Comparison of ENCODE assay signal across 18 cellular contexts in genomic region chr19:3344608-3345598, GRCh38. TPM values are rescaled to one million over a fixed set of nuclear protein-coding genes. Genes with fewer than 3 reads are reported as not detected.
A peak's percentile ranks its signal among the peaks of the same experiment; 100 is the strongest.
DNase-seq lines count a peak whose midpoint lies in the region; ATAC-seq and TF ChIP-seq lines count a peak whose summit lies in the region.
"Had no signal": no experiment of that assay in that cellular context is flagged by ENCODE, and none has a peak within 500 bp of the region (broad histone marks: within the 10 kb centered on the region; RNA-seq: fewer than 3 reads in every experiment).

No MANE protein-coding gene starts in this region.

- DNase-seq in adipocyte (ENCODE audit: low read depth) (no peak), esophagus squamous epithelium (lab: John Stamatoyannopoulos, UW) (no peak), omental fat pad (ENCODE audit: low spot score) (no peak)
- no peak for DNase-seq in naive thymus-derived CD8-positive, alpha-beta T cell
- DNase-seq in CD4-positive, alpha-beta T cell: no peak
- no peak for DNase-seq in activated naive CD8-positive, alpha-beta T cell treated with anti-CD3 and anti-CD28 coated beads for 36 hours
- DNase-seq: activated effector memory CD4-positive, alpha-beta T cell treated with Interleukin-2 at 50 U/mL for 16 hours; islet precursor cell; NCI-H2081 treated with DMSO at 0.1 percent for 48 hours; NCI-H510A; nephron progenitor cell had no signal

- H3K27me3 ChIP-seq in adipocyte (replicated peaks; ENCODE audit: control insufficient read depth, insufficient read depth, low read length) (no peaks in the 10 kb centered on the region), esophagus squamous epithelium (no peaks in the 10 kb centered on the region), stomach smooth muscle (ENCODE audit: control insufficient read depth in 1 of 2, insufficient read depth in 2 of 2, low read length in 2 of 2) (no peaks in the 10 kb centered on the region)
- no peaks in the 10 kb centered on the region for H3K27me3 ChIP-seq in CD4-positive, alpha-beta T cell (ENCODE audit: control insufficient read depth, insufficient read depth, low read length)
- H3K27me3 ChIP-seq: spleen, testis had no signal

- no peaks in the 10 kb centered on the region for H3K9me3 Mint-ChIP-seq in naive thymus-derived CD8-positive, alpha-beta T cell
- H3K9me3 Mint-ChIP-seq in CD4-positive, alpha-beta T cell: no peaks in the 10 kb centered on the region
- H3K9me3 Mint-ChIP-seq in activated naive CD8-positive, alpha-beta T cell treated with anti-CD3 and anti-CD28 coated beads for 36 hours: no peaks in the 10 kb centered on the region
- H3K9me3 Mint-ChIP-seq: CD8-positive, alpha-beta T cell; endodermal cell; nephron progenitor cell had no signal

- no peak for TF ChIP-seq POLR2A in esophagus squamous epithelium (IDR thresholded peaks at IDR 0.05)

- H3K27ac Mint-ChIP-seq in naive thymus-derived CD8-positive, alpha-beta T cell: peak overlapping the region in 1 of 10 donors; percentile 29
- H3K27ac Mint-ChIP-seq in CD4-positive, alpha-beta T cell: no peak overlapping the region
- no peak overlapping the region for H3K27ac Mint-ChIP-seq in activated naive CD8-positive, alpha-beta T cell treated with anti-CD3 and anti-CD28 coated beads for 36 hours
- H3K27ac Mint-ChIP-seq: CD8-positive, alpha-beta T cell; endodermal cell; nephron progenitor cell had no signal

- peaks cover 0 to 21% (median 3%) of the 10 kb centered on the region in 4 donors for H3K4me1 Mint-ChIP-seq in naive thymus-derived CD8-positive, alpha-beta T cell
- no peaks in the 10 kb centered on the region for H3K4me1 Mint-ChIP-seq in CD4-positive, alpha-beta T cell (ENCODE audit: low read depth)
- no peaks in the 10 kb centered on the region for H3K4me1 Mint-ChIP-seq in activated naive CD8-positive, alpha-beta T cell treated with anti-CD3 and anti-CD28 coated beads for 36 hours
- H3K4me1 Mint-ChIP-seq: endodermal cell, nephron progenitor cell had no signal

- CTCF ChIA-PET in HEK293 (lab: Yijun Ruan, JAX): no interaction called here
- CTCF ChIA-PET in CD4-positive, alpha-beta T cell (lab: Charles Lee): no interaction called here

- POLR2A ChIA-PET in HEK293 (lab: Yijun Ruan, JAX): interaction anchor here (0.5 kb wide), 1 partner anchor 21 kb away, joined by 4 read pairs; no protein-coding TSS in a partner anchor
- POLR2A ChIA-PET in naive thymus-derived CD8-positive, alpha-beta T cell (lab: Charles Lee): no interaction called here
- POLR2A ChIA-PET in CD4-positive, alpha-beta T cell (lab: Charles Lee): no interaction called here

- TF ChIP-seq CTCF in HEK293 (tag by site-specific recombination; IDR thresholded peaks at IDR 0.05) (no peak), esophagus squamous epithelium (IDR thresholded peaks at IDR 0.05) (no peak), omental fat pad (IDR thresholded peaks at IDR 0.05) (no peak)
- TF ChIP-seq CTCF in CD4-positive, alpha-beta T cell (IDR thresholded peaks at IDR 0.05): no peak

- intact Hi-C loops in esophagus squamous epithelium (cut with DNase I): no loop called here
- intact Hi-C loops in CD4-positive, alpha-beta T cell (cut with DNase I, micrococcal nuclease): no loop called here

- H3K4me3 ChIP-seq in HEK293 (ENCODE audit: low read depth, low read length) (no peak overlapping the region), adipocyte (ENCODE audit: low read length) (no peak overlapping the region), esophagus squamous epithelium (no peak overlapping the region), stomach smooth muscle (ENCODE audit: low read length in 2 of 2) (peak overlapping the region in 1 of 2 donors; percentile 22)
- H3K4me3 ChIP-seq: GM12878 had no signal

- H3K36me3 ChIP-seq in HEK293 (ENCODE audit: control insufficient read depth in 2 of 2, insufficient read depth in 1 of 2, low read length in 2 of 2): no peaks in the 10 kb centered on the region
- H3K36me3 ChIP-seq in adipocyte (ENCODE audit: control insufficient read depth, insufficient read depth, low read length, severe bottlenecking): no peaks in the 10 kb centered on the region
- no peaks in the 10 kb centered on the region for H3K36me3 ChIP-seq in esophagus squamous epithelium
- no peaks in the 10 kb centered on the region for H3K36me3 ChIP-seq in stomach smooth muscle (ENCODE audit: control insufficient read depth in 2 of 2, insufficient read depth in 2 of 2, low read length in 2 of 2)
- H3K36me3 ChIP-seq: spleen had no signal

- H3K9ac ChIP-seq in adipocyte (ENCODE audit: low read length) (peak overlapping the region; percentile 3), stomach smooth muscle (ENCODE audit: low read length in 2 of 2) (no peak overlapping the region)

- no peaks in the 10 kb centered on the region for H3K4me1 ChIP-seq in HEK293 (ENCODE audit: control insufficient read depth, insufficient read depth, low read length)
- peaks cover 28% of the 10 kb centered on the region for H3K4me1 ChIP-seq in adipocyte (ENCODE audit: control insufficient read depth, insufficient read depth, low read length)
- H3K4me1 ChIP-seq in esophagus squamous epithelium: peaks cover 31 to 72% (median 36%) of the 10 kb centered on the region in 3 donors
- H3K4me1 ChIP-seq in stomach smooth muscle (ENCODE audit: control insufficient read depth, insufficient read depth, low read length): peaks cover 35% of the 10 kb centered on the region

- no peaks in the 10 kb centered on the region for H3K27me3 Mint-ChIP-seq in naive thymus-derived CD8-positive, alpha-beta T cell
- H3K27me3 Mint-ChIP-seq in CD4-positive, alpha-beta T cell: no peaks in the 10 kb centered on the region
- H3K27me3 Mint-ChIP-seq in activated naive CD8-positive, alpha-beta T cell treated with anti-CD3 and anti-CD28 coated beads for 36 hours: no peaks in the 10 kb centered on the region

- no peak overlapping the region for H3K4me3 Mint-ChIP-seq in naive thymus-derived CD8-positive, alpha-beta T cell
- H3K4me3 Mint-ChIP-seq in CD4-positive, alpha-beta T cell: no peak overlapping the region
- no peak overlapping the region for H3K4me3 Mint-ChIP-seq in activated naive CD8-positive, alpha-beta T cell treated with anti-CD3 and anti-CD28 coated beads for 36 hours
- H3K4me3 Mint-ChIP-seq: endodermal cell, nephron progenitor cell had no signal

- no peaks in the 10 kb centered on the region for H3K36me3 Mint-ChIP-seq in naive thymus-derived CD8-positive, alpha-beta T cell
- H3K36me3 Mint-ChIP-seq in CD4-positive, alpha-beta T cell (ENCODE audit: low read depth): no peaks in the 10 kb centered on the region
- no peaks in the 10 kb centered on the region for H3K36me3 Mint-ChIP-seq in activated naive CD8-positive, alpha-beta T cell treated with anti-CD3 and anti-CD28 coated beads for 36 hours
- H3K36me3 Mint-ChIP-seq: CD8-positive, alpha-beta T cell had no signal

- no peak for ATAC-seq in omental fat pad (ENCODE audit: low FRiP score)
- no peak for ATAC-seq in naive thymus-derived CD8-positive, alpha-beta T cell
- no peak for ATAC-seq in CD4-positive, alpha-beta T cell (ENCODE audit: poor library complexity)

- WGBS in esophagus squamous epithelium, 2 donors: 49 to 67% methylated on average over 15 to 23 of the region's 25 CpGs

- H3K9me3 ChIP-seq in HEK293 (ENCODE audit: control insufficient read depth, insufficient read depth, low read depth, low read length) (no peaks in the 10 kb centered on the region), adipocyte (ENCODE audit: control insufficient read depth, low read length) (no peaks in the 10 kb centered on the region), esophagus squamous epithelium (no peaks in the 10 kb centered on the region), stomach smooth muscle (ENCODE audit: control insufficient read depth in 2 of 2, low read length in 2 of 2) (no peaks in the 10 kb centered on the region)
- H3K9me3 ChIP-seq in CD4-positive, alpha-beta T cell (ENCODE audit: control insufficient read depth, low read length): no peaks in the 10 kb centered on the region
- H3K9me3 ChIP-seq: spleen, testis had no signal

- H3K27ac ChIP-seq in HEK293 (ENCODE audit: extremely low read depth, low read depth, low read length) (no peak overlapping the region), esophagus squamous epithelium (peak overlapping the region; percentile 70 to 93 (median 88)), stomach smooth muscle (ENCODE audit: low read length) (peak overlapping the region; percentile 73)
- no peak overlapping the region for H3K27ac ChIP-seq in CD4-positive, alpha-beta T cell (ENCODE audit: low read depth, low read length)

TF ChIP-seq in HEK293, 187 proteins besides CTCF, POLR2A, EP300 and RAD21 (continues in another document):
- peak; percentile 52; the same call in 1 of the 2 replicates for TF ChIP-seq ZNF121 (tag by site-specific recombination; IDR thresholded peaks at IDR 0.05)
- no peak for TF ChIP-seq ZFP3 (tag by site-specific recombination; IDR thresholded peaks at IDR 0.05; ENCODE audit: low read depth)
- TF ChIP-seq ZNF610 (tag by site-specific recombination; IDR thresholded peaks at IDR 0.05; ENCODE audit: borderline replicate concordance): no peak
- TF ChIP-seq ZNF433 (tag by site-specific recombination; IDR thresholded peaks at IDR 0.05; ENCODE audit: low read depth): no peak
- no peak for TF ChIP-seq YY1 (tag by site-specific recombination; IDR thresholded peaks at IDR 0.05)
- no peak for TF ChIP-seq TRIM28 (IDR thresholded peaks at IDR 0.05; ENCODE audit: borderline replicate concordance, low read length)
- no peak for TF ChIP-seq ZNF654 (tag by site-specific recombination; IDR thresholded peaks at IDR 0.05; ENCODE audit: low read depth)
- no peak for TF ChIP-seq ZBTB1 (tag by site-specific recombination; IDR thresholded peaks at IDR 0.05)
- no peak for TF ChIP-seq MZF1 (tag by site-specific recombination; IDR thresholded peaks at IDR 0.05; ENCODE audit: borderline replicate concordance)
- TF ChIP-seq ZNF248 (tag by site-specific recombination; IDR thresholded peaks at IDR 0.05): no peak
- no peak for TF ChIP-seq IKZF3 (tag by site-specific recombination; IDR thresholded peaks at IDR 0.05)
- peak; percentile 81 for TF ChIP-seq ZNF341 (tag by site-specific recombination; IDR thresholded peaks at IDR 0.05; ENCODE audit: low read depth)

RNA-seq across cellular contexts. Expression of gene NFIC, which starts 21.5 kb away (rescaled TPM):
- total RNA-seq in esophagus squamous epithelium (10 to 100 TPM; 40.8 to 80.9 (median 61.0) TPM), omental fat pad (10 to 100 TPM; 55.7 to 84.5 (median 65.5) TPM)
- 10 to 100 TPM; 30.2 to 34.8 TPM for total RNA-seq in naive thymus-derived CD8-positive, alpha-beta T cell
- polyA plus RNA-seq in naive thymus-derived CD8-positive, alpha-beta T cell: 10 to 100 TPM in 2 of 3 donors, 1 to 10 TPM in 1; 5.8 to 15.8 (median 12.1) TPM
- 10 to 100 TPM; 22.1 to 22.2 TPM for total RNA-seq in CD4-positive, alpha-beta T cell
- 10 to 100 TPM; 19.0 to 19.5 TPM for total RNA-seq in activated naive CD8-positive, alpha-beta T cell treated with anti-CD3 and anti-CD28 coated beads for 36 hours

Comparison
In these comparisons a context has a peak if more than half of its experiments do, and no peak if none do; other contexts are left out.
1. H3K27ac ChIP-seq: peak in esophagus squamous epithelium (4 of 4) and stomach smooth muscle (single experiment); none in HEK293 (single experiment) and CD4-positive, alpha-beta T cell (single experiment).